In genomic region chr6:121395736-121396135, GRCh38 we compare ENCODE assay signal across 22 cellular contexts. TPM values are rescaled to one million over a fixed set of nuclear protein-coding genes. Genes with fewer than 3 reads are reported as not detected.
DNase-seq lines count a peak whose midpoint lies in the region; ATAC-seq, FAIRE-seq and TF ChIP-seq lines count a peak whose summit lies in the region.
"Had no signal": no experiment of that assay in that cellular context is flagged by ENCODE, and none has a peak within 500 bp of the region (broad histone marks: within the 10 kb centered on the region; RNA-seq: fewer than 3 reads in every experiment).

No MANE protein-coding gene starts in this region.

- DNase-seq in D341Med (ENCODE audit: low spot score) (peak; percentile 34), Peyer's patch (peak in 2 of 3 donors; percentile 56 to 61), hepatocyte (ENCODE audit: low spot score) (peak; percentile 30), small intestine (peak; percentile 83), OCI-M1 (lab: John Stamatoyannopoulos, UW) (no peak), prostate gland (ENCODE audit: low spot score) (no peak)
- DNase-seq: AML-193; Caco-2; CD4-positive, alpha-beta T cell; DMS153; DMS79; GDM1; GOT3; H9; IMR-90 had no signal

- H2AFZ ChIP-seq in hepatocyte: no peak overlapping the region

- 68% methylated on average over 4 of the region's 4 CpGs for WGBS in hepatocyte (ENCODE audit: low lambda C conversion rate, missing lambda C conversion rate)
- 12 to 64% (median 32%) methylated on average over 4 of the region's 4 CpGs for WGBS in small intestine, 3 donors
- WGBS in prostate gland: 77% methylated on average over 4 of the region's 4 CpGs

- TF ChIP-seq CTCF in Peyer's patch (IDR thresholded peaks at IDR 0.05) (no peak), hepatocyte (IDR thresholded peaks at IDR 0.05; ENCODE audit: poor library complexity) (no peak), prostate gland (IDR thresholded peaks at IDR 0.05) (no peak)

- H3K9me3 ChIP-seq in Peyer's patch (no peaks in the 10 kb centered on the region), hepatocyte (ENCODE audit: low read depth) (no peaks in the 10 kb centered on the region), small intestine (ENCODE audit: control insufficient read depth, low read depth) (no peaks in the 10 kb centered on the region), prostate gland (no peaks in the 10 kb centered on the region)
- H3K9me3 ChIP-seq: A549, Caco-2 had no signal

- H4K20me1 ChIP-seq in hepatocyte (ENCODE audit: insufficient read depth, poor library complexity, severe bottlenecking): no peaks in the 10 kb centered on the region

- H3K27ac ChIP-seq in Peyer's patch: no peak overlapping the region
- peak overlapping the region; percentile 25 for H3K27ac ChIP-seq in hepatocyte
- H3K27ac ChIP-seq in small intestine (ENCODE audit: low read depth in 1 of 2, low read length in 1 of 2): no peak overlapping the region
- no peak overlapping the region for H3K27ac ChIP-seq in prostate gland
- H3K27ac ChIP-seq: 22Rv1, A549, C4-2B had no signal

- H3K36me3 ChIP-seq in Peyer's patch: no peaks in the 10 kb centered on the region
- H3K36me3 ChIP-seq in hepatocyte (replicated peaks; ENCODE audit: insufficient read depth, low read depth): no peaks in the 10 kb centered on the region
- H3K36me3 ChIP-seq in small intestine (ENCODE audit: control insufficient read depth in 2 of 2, insufficient read depth in 2 of 2, low read length in 2 of 2): no peaks in the 10 kb centered on the region
- no peaks in the 10 kb centered on the region for H3K36me3 ChIP-seq in prostate gland

- TF ChIP-seq POLR2A in Peyer's patch (IDR thresholded peaks at IDR 0.05) (no peak), prostate gland (IDR thresholded peaks at IDR 0.05) (no peak)

- H3K9me2 ChIP-seq in hepatocyte (replicated peaks; ENCODE audit: insufficient read depth): no peaks in the 10 kb centered on the region

- ATAC-seq in GM18858 (IDR thresholded peaks at IDR 0.05; ENCODE audit: unreplicated experiment): no peak
- ATAC-seq: A549 had no signal

- no peak for FAIRE-seq in small intestine (lab: Jason Lieb, UNC)
- FAIRE-seq: A549, GM12892, GM18507, HTR-8/SVneo had no signal

- H3K27me3 ChIP-seq in Peyer's patch (no peaks in the 10 kb centered on the region), hepatocyte (no peaks in the 10 kb centered on the region), small intestine (ENCODE audit: control insufficient read depth in 2 of 2, insufficient read depth in 2 of 2, low read length in 2 of 2) (no peaks in the 10 kb centered on the region), prostate gland (replicated peaks; ENCODE audit: insufficient read depth) (no peaks in the 10 kb centered on the region)

- no peak overlapping the region for H3K4me2 ChIP-seq in hepatocyte
- H3K4me2 ChIP-seq: A549 had no signal

- H3K4me3 ChIP-seq in Peyer's patch: no peak overlapping the region
- no peak overlapping the region for H3K4me3 ChIP-seq in hepatocyte
- no peak overlapping the region for H3K4me3 ChIP-seq in small intestine (ENCODE audit: low read depth in 1 of 2, low read length in 2 of 2)
- H3K4me3 ChIP-seq in prostate gland: no peak overlapping the region
- H3K4me3 ChIP-seq: A549 had no signal

- H3K4me1 ChIP-seq in Peyer's patch: peaks cover 0 to 30% (median 0%) of the 10 kb centered on the region in 4 donors
- peaks cover 3% of the 10 kb centered on the region for H3K4me1 ChIP-seq in hepatocyte (ENCODE audit: insufficient read depth)
- H3K4me1 ChIP-seq in small intestine (ENCODE audit: control insufficient read depth in 2 of 2, insufficient read depth in 1 of 2, low read depth in 1 of 2, low read length in 1 of 2): peaks cover 0 to 12% of the 10 kb centered on the region in 2 donors
- no peaks in the 10 kb centered on the region for H3K4me1 ChIP-seq in prostate gland (replicated peaks)
- H3K4me1 ChIP-seq: A549 had no signal

- intact Hi-C loops in prostate gland (cut with DNase I): no loop called here

- no peaks in the 10 kb centered on the region for H3K79me2 ChIP-seq in hepatocyte

RNA-seq across cellular contexts. Expression of gene GJA1, which starts 39.7 kb away (rescaled TPM):
- total RNA-seq in Peyer's patch: 10 to 100 TPM in 2 of 4 donors, 1 to 10 TPM in 2; 4.6 to 19.8 (median 13.2) TPM
- total RNA-seq in hepatocyte: 248 and 266 TPM in 2 replicates
- polyA plus RNA-seq in hepatocyte: 86.0 and 91.5 TPM in 2 replicates
- 10 to 100 TPM in 1 of 3 donors, 1 to 10 TPM in 1, under 1 TPM in 1; 0.89 to 31.3 (median 3.0) TPM for polyA plus RNA-seq in small intestine
- total RNA-seq in prostate gland: 10 to 100 TPM; 95.6 to 97.2 TPM
- total RNA-seq: CD4-positive, alpha-beta T cell had no signal

Comparison
In these comparisons a context has a peak if more than half of its experiments do, and no peak if none do; other contexts are left out.
1. DNase-seq: peak in D341Med (single experiment), Peyer's patch (2 of 3), hepatocyte (single experiment) and small intestine (single experiment); none in OCI-M1 (single experiment) and prostate gland (single experiment).
2. RNA of gene GJA1, which starts 39.7 kb away (total RNA-seq): 248 to 266 TPM in hepatocyte and 95.6 to 97.2 TPM in prostate gland; 4.6 to 19.8 TPM in Peyer's patch; every median in the first group is over 4 times any median in the second.